9 cellular contexts compared by ENCODE assay signal in genomic region chr3:152243301-152243711, GRCh38. TPM values are rescaled to one million over a fixed set of nuclear protein-coding genes. Genes with fewer than 3 reads are reported as not detected.
DNase-seq lines count a peak whose midpoint lies in the region; ATAC-seq lines count a peak whose summit lies in the region.
"Had no signal": no experiment of that assay in that cellular context is flagged by ENCODE, and none has a peak within 500 bp of the region (broad histone marks: within the 10 kb centered on the region; RNA-seq: fewer than 3 reads in every experiment).

No MANE protein-coding gene starts in this region.

- peaks cover 34% of the 10 kb centered on the region for H3K4me1 ChIP-seq in mononuclear cell (ENCODE audit: insufficient read depth, low read length)

- ATAC-seq in GM18511 (IDR thresholded peaks at IDR 0.05; ENCODE audit: unreplicated experiment), result peak; percentile 74
- peak; percentile 66 for ATAC-seq in GM21786 (IDR thresholded peaks at IDR 0.05; ENCODE audit: unreplicated experiment)

- H3K9me3 ChIP-seq in mononuclear cell (ENCODE audit: low read depth, low read length), result no peaks in the 10 kb centered on the region

- DNase-seq in KG1 (lab: John Stamatoyannopoulos, UW) (peak; percentile 82), NCI-H526 treated with DMSO at 0.1 percent for 48 hours (lab: John Stamatoyannopoulos, UW) (no peak), NCI-H2171 treated with DMSO at 0.1 percent for 48 hours (lab: John Stamatoyannopoulos, UW) (no peak), H4 (ENCODE audit: low spot score) (no peak), NK-92 (lab: John Stamatoyannopoulos, UW; ENCODE audit: unreplicated experiment) (no peak)
- DNase-seq: heart right ventricle had no signal

- H3K27me3 ChIP-seq in mononuclear cell (ENCODE audit: insufficient read depth, low read length), result no peaks in the 10 kb centered on the region
- H3K27me3 ChIP-seq: heart right ventricle had no signal

- peak overlapping the region; percentile 51 for H3K4me3 ChIP-seq in mononuclear cell (ENCODE audit: low read length)

RNA-seq across cellular contexts. Expression of gene MBNL1, which starts 25.4 kb away (rescaled TPM):
- 929 TPM for total RNA-seq in mononuclear cell
- 87.0 and 153 TPM in 2 replicates for total RNA-seq in H4 (2014; rRNA removed; shearing (Covaris generic))
